ENCODE assay signal across 8 cellular contexts in the genomic region with DNA sequence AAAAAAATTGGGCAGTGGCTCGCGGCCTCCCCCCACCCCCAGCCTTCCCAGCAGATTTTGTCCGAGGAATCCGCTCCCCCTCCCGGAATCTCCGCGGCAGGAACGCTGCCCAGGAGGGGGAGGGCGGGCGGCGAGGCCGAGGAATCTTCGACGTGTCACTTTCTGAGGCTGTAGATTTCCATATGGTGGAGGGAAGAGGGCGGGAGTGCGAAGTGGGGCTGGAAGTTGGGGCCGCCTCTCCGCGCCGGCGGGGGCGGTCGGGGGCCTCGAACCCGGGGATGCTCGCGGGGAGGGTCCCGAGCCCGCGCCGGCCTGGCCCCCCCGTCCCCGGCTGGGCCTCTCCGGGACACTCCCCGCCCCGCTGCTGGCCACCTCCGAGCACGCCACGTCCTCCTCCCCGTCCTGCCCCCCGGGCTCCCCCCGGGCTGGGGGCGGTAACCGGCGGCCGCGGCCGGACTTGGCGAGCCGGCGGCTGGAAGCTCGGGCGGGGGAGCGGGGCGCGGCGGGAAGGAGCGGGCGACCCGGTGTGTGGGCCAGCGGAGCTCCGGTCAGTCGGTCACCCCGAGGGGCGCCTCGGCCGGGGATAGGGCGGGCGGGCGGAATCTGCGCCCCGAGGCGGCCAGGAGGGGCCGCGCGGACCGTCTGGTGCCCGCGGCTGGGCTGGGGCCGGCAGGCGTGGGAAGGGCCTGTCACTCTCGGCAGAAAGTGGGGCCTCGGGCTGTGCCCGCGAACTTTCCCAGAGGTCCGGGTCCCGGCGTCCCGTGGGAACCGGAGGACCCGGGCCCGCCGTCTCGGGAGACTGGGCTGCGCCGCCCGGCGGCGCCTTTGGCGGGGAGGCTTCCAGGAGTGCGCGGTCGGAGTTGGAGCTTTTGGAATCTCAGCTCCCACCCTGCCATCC. TPM values are rescaled to one million over a fixed set of nuclear protein-coding genes. Genes with fewer than 3 reads are reported as not detected.
DNase-seq lines count a peak whose midpoint lies in the region; ATAC-seq and TF ChIP-seq lines count a peak whose summit lies in the region.

No MANE protein-coding gene starts in this region.

- H2AFZ ChIP-seq in osteoblast (ENCODE audit: low read length) = no peak overlapping the region

- TF ChIP-seq CTCF in osteoblast (IDR thresholded peaks at IDR 0.05; ENCODE audit: extremely low read depth, low read depth, low read length) = no peak
- no peak for TF ChIP-seq CTCF in vagina (IDR thresholded peaks at IDR 0.05)

- WGBS in adipose tissue, 3 donors = 0 to 1% (median 1%) methylated on average over 49 to 103 of the region's 103 CpGs

- peak; percentile 35 for DNase-seq in GM19238 (ENCODE audit: insufficient read length, low spot score)
- DNase-seq in HPDE6-E6E7 (ENCODE audit: extremely low spot score) = peak; percentile 49
- peak; percentile 84 for DNase-seq in RPMI7951 (ENCODE audit: low read depth)
- DNase-seq in Right ventricle myocardium inferior (ENCODE audit: missing footprints) = peak; percentile 92
- peak; percentile 97 for DNase-seq in osteoblast (ENCODE audit: insufficient read length, low spot score, missing footprints)
- DNase-seq in vagina (ENCODE audit: extremely low spot score in 2 of 2) = no peak

- H3K4me2 ChIP-seq in BLaER1 (peak overlapping the region; percentile 87), osteoblast (ENCODE audit: insufficient read depth, low read length) (peak overlapping the region; percentile 93)

- H3K4me1 ChIP-seq in BLaER1 = peaks cover 33% of the 10 kb centered on the region
- H3K4me1 ChIP-seq in osteoblast (ENCODE audit: insufficient read depth, low read length) = peaks cover 41% of the 10 kb centered on the region
- H3K4me1 ChIP-seq in vagina = peaks cover 35% of the 10 kb centered on the region

- H3K27me3 ChIP-seq in BLaER1 = no peaks in the 10 kb centered on the region
- no peaks in the 10 kb centered on the region for H3K27me3 ChIP-seq in osteoblast (ENCODE audit: insufficient read depth, low read length)
- no peaks in the 10 kb centered on the region for H3K27me3 ChIP-seq in vagina

- H3K9ac ChIP-seq in BLaER1 = peak overlapping the region; percentile 91

- peak overlapping the region; percentile 99 for H3K4me3 ChIP-seq in BLaER1
- H3K4me3 ChIP-seq in osteoblast (ENCODE audit: insufficient read depth, low read length) = peak overlapping the region; percentile 88
- peak overlapping the region; percentile 89 to 98 for H3K4me3 ChIP-seq in vagina

- peaks cover 44% of the 10 kb centered on the region for H4K20me1 ChIP-seq in BLaER1
- peaks cover 32% of the 10 kb centered on the region for H4K20me1 ChIP-seq in osteoblast (ENCODE audit: insufficient read depth, low read length)

- peak; percentile 89 for ATAC-seq in Right ventricle myocardium inferior

- peaks cover 62% of the 10 kb centered on the region for H3K79me2 ChIP-seq in osteoblast (ENCODE audit: insufficient read depth, low read length)

- TF ChIP-seq POLR2A in vagina (IDR thresholded peaks at IDR 0.05) = peak in 1 of 2 donors; percentile 79

- intact Hi-C loops in Right ventricle myocardium inferior (cut with DNase I) (loop anchor here (2.0 to 10.0 kb wide), 6 partner anchors 57 to 386 kb away; no protein-coding TSS in a partner anchor), vagina (cut with DNase I) (loop anchor here (10.0 kb wide), 1 partner anchor 294 kb away; no protein-coding TSS in a partner anchor)

- H3K9me3 ChIP-seq in BLaER1 = no peaks in the 10 kb centered on the region
- no peaks in the 10 kb centered on the region for H3K9me3 ChIP-seq in osteoblast (ENCODE audit: low read depth, low read length)
- no peaks in the 10 kb centered on the region for H3K9me3 ChIP-seq in vagina

- H3K36me3 ChIP-seq in BLaER1 (no peaks in the 10 kb centered on the region), osteoblast (ENCODE audit: insufficient read depth, low read length) (peaks cover 14% of the 10 kb centered on the region), vagina (no peaks in the 10 kb centered on the region)

- H3K27ac ChIP-seq in BLaER1 (peak overlapping the region; percentile 86), adipose tissue (ENCODE audit: low read depth, low read length) (peak overlapping the region; percentile 91), osteoblast (ENCODE audit: low read depth, low read length) (peak overlapping the region; percentile 96), vagina (peak overlapping the region; percentile 98)

RNA-seq across cellular contexts. Expression of gene FNDC3B, which starts 0.9 kb away (rescaled TPM):
- total RNA-seq in RPMI7951 (2014; rRNA removed; shearing (Covaris generic)) = 60.6 and 64.6 TPM in 2 replicates
- polyA plus RNA-seq in adipose tissue = 10 to 100 TPM; 12.9 to 31.8 (median 29.6) TPM
- total RNA-seq in Right ventricle myocardium inferior (57.8 TPM), osteoblast (179 TPM in 2 replicates), vagina (68.5 TPM)

Comparison
In these comparisons a context has a peak if more than half of its experiments do, and no peak if none do; other contexts are left out.
1. DNase-seq: peak in GM19238 (single experiment), HPDE6-E6E7 (single experiment), RPMI7951 (single experiment), Right ventricle myocardium inferior (single experiment) and osteoblast (single experiment); none in vagina (0 of 2).
2. Peak in every context shown above with its lines, with median percentiles within 50 percentile points of each other: H3K27ac ChIP-seq and H3K4me3 ChIP-seq.